Comparison of ENCODE assay signal across 18 cellular contexts in the genomic region with DNA sequence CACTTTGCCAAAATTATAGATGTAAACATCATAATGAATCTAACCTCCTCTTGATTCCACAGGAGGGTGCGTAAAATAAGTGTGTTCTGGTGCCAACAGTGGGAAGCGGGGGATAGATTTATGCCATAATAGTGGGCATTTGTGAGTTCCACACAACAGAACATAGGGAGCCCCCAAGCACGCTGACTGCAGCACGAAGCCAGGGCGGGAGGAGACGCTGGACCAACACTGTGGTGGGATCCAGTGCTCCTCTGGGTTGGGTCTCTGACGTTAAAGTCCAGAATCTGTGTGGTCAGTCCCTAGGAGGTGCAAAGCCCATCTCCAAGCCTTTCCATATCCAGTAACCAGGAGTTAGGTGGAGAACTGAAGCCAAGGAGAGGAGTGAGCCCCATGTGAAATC. TPM values are rescaled to one million over a fixed set of nuclear protein-coding genes. Genes with fewer than 3 reads are reported as not detected.
DNase-seq lines count a peak whose midpoint lies in the region; TF ChIP-seq lines count a peak whose summit lies in the region.
"Had no signal": no experiment of that assay in that cellular context is flagged by ENCODE, and none has a peak within 500 bp of the region (broad histone marks: within the 10 kb centered on the region; RNA-seq: fewer than 3 reads in every experiment).

No MANE protein-coding gene starts in this region.

- no peak overlapping the region for H3K27ac Mint-ChIP-seq in osteocyte (ENCODE audit: unreplicated experiment)
- H3K27ac Mint-ChIP-seq in activated CD4-positive, alpha-beta memory T cell treated with anti-CD3 and anti-CD28 coated beads, Interleukin-2, amount 10 ng/mL, durations not matched to agents 7 days and 5 days, result no peak overlapping the region
- H3K27ac Mint-ChIP-seq: B cell; CD4-positive, alpha-beta memory T cell; HFFc6 had no signal

- H3K36me3 Mint-ChIP-seq in osteocyte (ENCODE audit: unreplicated experiment), result no peaks in the 10 kb centered on the region
- H3K36me3 Mint-ChIP-seq in activated CD4-positive, alpha-beta memory T cell treated with anti-CD3 and anti-CD28 coated beads, Interleukin-2, amount 10 ng/mL, durations not matched to agents 7 days and 5 days (ENCODE audit: low read depth), result no peaks in the 10 kb centered on the region
- H3K36me3 Mint-ChIP-seq: CD4-positive, alpha-beta memory T cell had no signal

- no peak overlapping the region for H3K4me3 ChIP-seq in BLaER1
- H3K4me3 ChIP-seq: HAP-1 had no signal

- H3K27me3 Mint-ChIP-seq in osteocyte (ENCODE audit: unreplicated experiment), result no peaks in the 10 kb centered on the region
- peaks cover 16% of the 10 kb centered on the region for H3K27me3 Mint-ChIP-seq in activated CD4-positive, alpha-beta memory T cell treated with anti-CD3 and anti-CD28 coated beads, Interleukin-2, amount 10 ng/mL, durations not matched to agents 7 days and 5 days

- no peaks in the 10 kb centered on the region for H3K36me3 ChIP-seq in BLaER1
- H3K36me3 ChIP-seq: HAP-1 had no signal

- H3K4me2 ChIP-seq in BLaER1, result peak overlapping the region; percentile 72

- no peak for TF ChIP-seq CTCF in osteocyte (IDR thresholded peaks at IDR 0.05)

- H3K27ac ChIP-seq in BLaER1, result no peak overlapping the region
- H3K27ac ChIP-seq: 22Rv1 had no signal

- peaks cover 62% of the 10 kb centered on the region for H3K4me1 ChIP-seq in BLaER1
- H3K4me1 ChIP-seq: HAP-1 had no signal

- DNase-seq in islet precursor cell, result peak; percentile 9
- peak; percentile 17 for DNase-seq in osteocyte (ENCODE audit: extremely low spot score, unreplicated experiment)
- no peak for DNase-seq in medulla oblongata (ENCODE audit: extremely low spot score)
- no peak for DNase-seq in glomerular visceral epithelial cell (ENCODE audit: extremely low spot score)
- no peak for DNase-seq in activated CD4-positive, alpha-beta memory T cell treated with anti-CD3 and anti-CD28 coated beads, Interleukin-2, amount 10 ng/mL, durations not matched to agents 7 days and 5 days
- DNase-seq: C1 segment of cervical spinal cord; Calu3; CD4-positive, alpha-beta memory T cell; COR-L47; DMS53; DMS79 treated with DMSO at 0.1 percent for 48 hours; GOT3; HFFc6 had no signal

- H4K20me1 ChIP-seq in BLaER1, result no peaks in the 10 kb centered on the region

- no peak overlapping the region for H3K4me3 Mint-ChIP-seq in osteocyte (ENCODE audit: unreplicated experiment)
- H3K4me3 Mint-ChIP-seq in activated CD4-positive, alpha-beta memory T cell treated with anti-CD3 and anti-CD28 coated beads, Interleukin-2, amount 10 ng/mL, durations not matched to agents 7 days and 5 days, result no peak overlapping the region
- H3K4me3 Mint-ChIP-seq: B cell; CD4-positive, alpha-beta memory T cell; HFFc6 had no signal

- CTCF ChIA-PET in activated CD4-positive, alpha-beta memory T cell treated with anti-CD3 and anti-CD28 coated beads, Interleukin-2, amount 10 ng/mL, durations not matched to agents 7 days and 5 days (lab: Charles Lee), result no interaction called here

- H3K9me3 ChIP-seq in BLaER1, result no peaks in the 10 kb centered on the region
- H3K9me3 ChIP-seq: HAP-1 had no signal

- H3K4me1 Mint-ChIP-seq in osteocyte (ENCODE audit: unreplicated experiment), result no peaks in the 10 kb centered on the region
- no peaks in the 10 kb centered on the region for H3K4me1 Mint-ChIP-seq in activated CD4-positive, alpha-beta memory T cell treated with anti-CD3 and anti-CD28 coated beads, Interleukin-2, amount 10 ng/mL, durations not matched to agents 7 days and 5 days
- H3K4me1 Mint-ChIP-seq: B cell; CD4-positive, alpha-beta memory T cell had no signal

- 0 out of 2 replicates have a peak, but pooled peaks cover 6% of the 10 kb centered on the region for H3K27me3 ChIP-seq in BLaER1

- H3K9me3 Mint-ChIP-seq in osteocyte (ENCODE audit: unreplicated experiment), result no peaks in the 10 kb centered on the region
- H3K9me3 Mint-ChIP-seq in activated CD4-positive, alpha-beta memory T cell treated with anti-CD3 and anti-CD28 coated beads, Interleukin-2, amount 10 ng/mL, durations not matched to agents 7 days and 5 days, result no peaks in the 10 kb centered on the region
- H3K9me3 Mint-ChIP-seq: CD4-positive, alpha-beta memory T cell had no signal

- POLR2A ChIA-PET in activated CD4-positive, alpha-beta memory T cell treated with anti-CD3 and anti-CD28 coated beads, Interleukin-2, amount 10 ng/mL, durations not matched to agents 7 days and 5 days (lab: Charles Lee), result no interaction called here

- no peak overlapping the region for H3K9ac ChIP-seq in BLaER1

RNA-seq across cellular contexts. Expression of gene TTLL2, which starts 1.8 kb away (rescaled TPM):
- total RNA-seq in osteocyte, result not detected in 2 replicates
- not detected for total RNA-seq in activated CD4-positive, alpha-beta memory T cell treated with anti-CD3 and anti-CD28 coated beads, Interleukin-2, amount 10 ng/mL, durations not matched to agents 7 days and 5 days
- total RNA-seq: B cell; Calu3; CD4-positive, alpha-beta memory T cell; Daoy; HFFc6 had no signal

RNA-seq across cellular contexts. Expression of gene UNC93A, which starts 32.0 kb away (rescaled TPM):
- total RNA-seq in osteocyte, result not detected in 2 replicates
- not detected for total RNA-seq in activated CD4-positive, alpha-beta memory T cell treated with anti-CD3 and anti-CD28 coated beads, Interleukin-2, amount 10 ng/mL, durations not matched to agents 7 days and 5 days
- total RNA-seq: B cell; Calu3; CD4-positive, alpha-beta memory T cell; Daoy; HFFc6 had no signal

Comparison
In these comparisons a context has a peak if more than half of its experiments do, and no peak if none do; other contexts are left out.
1. DNase-seq: peak in islet precursor cell (single experiment) and osteocyte (single experiment); none in medulla oblongata (single experiment), glomerular visceral epithelial cell (single experiment) and activated CD4-positive, alpha-beta memory T cell treated with anti-CD3 and anti-CD28 coated beads, Interleukin-2, amount 10 ng/mL, durations not matched to agents 7 days and 5 days (single experiment).